ENCODE assay signal across 19 cellular contexts in the genomic region with DNA sequence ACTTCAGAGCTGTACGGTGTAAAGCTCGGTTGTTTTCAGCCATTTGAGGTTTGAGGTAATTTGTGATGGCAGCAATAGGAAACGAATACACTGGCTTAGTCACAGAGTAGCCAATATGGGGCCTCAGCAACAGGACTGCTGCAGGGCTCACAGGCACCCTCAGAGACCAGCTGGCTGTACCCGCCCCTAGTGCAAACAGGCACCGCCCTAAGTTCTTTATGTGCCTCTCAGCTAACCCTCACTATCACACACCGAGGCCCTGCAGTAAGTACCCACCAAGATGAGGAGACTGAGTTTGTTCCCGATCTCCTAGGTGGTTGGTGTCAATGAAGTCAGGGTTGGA. TPM values are rescaled to one million over a fixed set of nuclear protein-coding genes. Genes with fewer than 3 reads are reported as not detected.
DNase-seq lines count a peak whose midpoint lies in the region; ATAC-seq and TF ChIP-seq lines count a peak whose summit lies in the region.
"Had no signal": no experiment of that assay in that cellular context is flagged by ENCODE, and none has a peak within 500 bp of the region (broad histone marks: within the 10 kb centered on the region; RNA-seq: fewer than 3 reads in every experiment).

No MANE protein-coding gene starts in this region.

- no peaks in the 10 kb centered on the region for H3K9me3 Mint-ChIP-seq in effector memory CD8-positive, alpha-beta T cell
- H3K9me3 Mint-ChIP-seq in osteocyte (ENCODE audit: unreplicated experiment): no peaks in the 10 kb centered on the region
- H3K9me3 Mint-ChIP-seq: activated naive CD4-positive, alpha-beta T cell treated with anti-CD3 and anti-CD28 coated beads, Interleukin-2, amount 50 U/mL, for 24 hours; activated T-cell treated with anti-CD3 and anti-CD28 coated beads, Interleukin-2, amount 50 U/mL, for 4 hours; naive B cell had no signal

- DNase-seq in NCI-H69 (lab: John Stamatoyannopoulos, UW): peak; percentile 42
- DNase-seq in effector memory CD8-positive, alpha-beta T cell: no peak
- peak; percentile 70 for DNase-seq in osteocyte (ENCODE audit: extremely low spot score, unreplicated experiment)
- no peak for DNase-seq in DMS79 treated with DMSO at 0.1 percent for 48 hours (lab: John Stamatoyannopoulos, UW)
- no peak for DNase-seq in kidney glomerular epithelial cell (lab: John Stamatoyannopoulos, UW)
- DNase-seq: activated CD4-positive, alpha-beta T cell treated with anti-CD3 and anti-CD28 coated beads, Interleukin-2, amount 50 U/mL, for 4 hours; activated T-cell treated with anti-CD3 and anti-CD28 coated beads, Interleukin-2, amount 50 U/mL, for 4 hours; AML-193; heart left ventricle; naive B cell; NCI-H1694 treated with DMSO at 0.1 percent for 48 hours; NCI-H446; stimulated activated naive CD8-positive, alpha-beta T cell treated with anti-CD3 and anti-CD28 coated beads, Interleukin-15, Interleukin-2, amounts not matched to agents 100 U/mL and 50 U/mL, for 24 hours had no signal

- H3K36me3 ChIP-seq in HUES48 (ENCODE audit: control insufficient read depth, insufficient read depth, low read length): no peaks in the 10 kb centered on the region
- H3K36me3 ChIP-seq: heart left ventricle, tibial nerve had no signal

- no peak overlapping the region for H3K9ac ChIP-seq in HUES48 (ENCODE audit: low read depth, low read length)

- peak; percentile 26 for ATAC-seq in effector memory CD8-positive, alpha-beta T cell (replicated peaks)
- ATAC-seq in GM18517 (IDR thresholded peaks at IDR 0.05; ENCODE audit: unreplicated experiment): no peak
- ATAC-seq: activated T-cell treated with anti-CD3 and anti-CD28 coated beads, Interleukin-2, amount 50 U/mL, for 4 hours; heart left ventricle; Right ventricle myocardium inferior; stimulated activated naive CD8-positive, alpha-beta T cell treated with anti-CD3 and anti-CD28 coated beads, Interleukin-15, Interleukin-2, amounts not matched to agents 100 U/mL and 50 U/mL, for 24 hours had no signal

- no peak overlapping the region for H3K4me3 ChIP-seq in HUES48 (ENCODE audit: low read depth, low read length)
- H3K4me3 ChIP-seq: heart left ventricle, tibial nerve had no signal

- no peaks in the 10 kb centered on the region for H3K9me3 ChIP-seq in HUES48 (ENCODE audit: control insufficient read depth, insufficient read depth, low read length)
- H3K9me3 ChIP-seq: heart left ventricle, tibial nerve had no signal

- H3K4me3 Mint-ChIP-seq in effector memory CD8-positive, alpha-beta T cell: no peak overlapping the region
- no peak overlapping the region for H3K4me3 Mint-ChIP-seq in osteocyte (ENCODE audit: unreplicated experiment)
- H3K4me3 Mint-ChIP-seq: activated naive CD4-positive, alpha-beta T cell treated with anti-CD3 and anti-CD28 coated beads, Interleukin-2, amount 50 U/mL, for 24 hours; activated T-cell treated with anti-CD3 and anti-CD28 coated beads, Interleukin-2, amount 50 U/mL, for 4 hours; naive B cell had no signal

- peak overlapping the region; percentile 28 for H3K27ac ChIP-seq in HUES48 (ENCODE audit: low read depth, low read length)
- H3K27ac ChIP-seq: heart left ventricle, tibial nerve had no signal

- peaks cover 16 to 43% of the 10 kb centered on the region in 2 donors for H3K4me1 Mint-ChIP-seq in effector memory CD8-positive, alpha-beta T cell (ENCODE audit: low read depth in 2 of 2)
- peaks cover 3% of the 10 kb centered on the region for H3K4me1 Mint-ChIP-seq in osteocyte (ENCODE audit: unreplicated experiment)

- H3K27me3 ChIP-seq in HUES48 (ENCODE audit: control insufficient read depth, insufficient read depth, low read length): no peaks in the 10 kb centered on the region
- H3K27me3 ChIP-seq: heart left ventricle, tibial nerve had no signal

- H3K4me1 ChIP-seq in HUES48 (ENCODE audit: control insufficient read depth, insufficient read depth, low read length): peaks cover 35% of the 10 kb centered on the region

- H3K27ac Mint-ChIP-seq in effector memory CD8-positive, alpha-beta T cell: peak overlapping the region in 1 of 2 donors; percentile 85
- no peak overlapping the region for H3K27ac Mint-ChIP-seq in osteocyte (ENCODE audit: unreplicated experiment)
- H3K27ac Mint-ChIP-seq: activated naive CD4-positive, alpha-beta T cell treated with anti-CD3 and anti-CD28 coated beads, Interleukin-2, amount 50 U/mL, for 24 hours had no signal

- H3K27me3 Mint-ChIP-seq in effector memory CD8-positive, alpha-beta T cell: no peaks in the 10 kb centered on the region
- H3K27me3 Mint-ChIP-seq in osteocyte (ENCODE audit: unreplicated experiment): peaks cover 11% of the 10 kb centered on the region
- H3K27me3 Mint-ChIP-seq: activated naive CD4-positive, alpha-beta T cell treated with anti-CD3 and anti-CD28 coated beads, Interleukin-2, amount 50 U/mL, for 24 hours; naive B cell had no signal

- no peaks in the 10 kb centered on the region for H3K36me3 Mint-ChIP-seq in effector memory CD8-positive, alpha-beta T cell (ENCODE audit: insufficient read depth)
- no peaks in the 10 kb centered on the region for H3K36me3 Mint-ChIP-seq in osteocyte (ENCODE audit: unreplicated experiment)
- H3K36me3 Mint-ChIP-seq: activated naive CD4-positive, alpha-beta T cell treated with anti-CD3 and anti-CD28 coated beads, Interleukin-2, amount 50 U/mL, for 24 hours; naive B cell had no signal

- no peak for TF ChIP-seq CTCF in osteocyte (IDR thresholded peaks at IDR 0.05)

RNA-seq across cellular contexts. Expression of a gene that starts 11.2 kb away (rescaled TPM):
- 0.34 and 0.48 TPM in 2 replicates for total RNA-seq in osteocyte
- total RNA-seq: MCF 10A had no signal

RNA-seq across cellular contexts. Expression of a gene that starts 57.1 kb away (rescaled TPM):
- total RNA-seq in osteocyte: 90.2 and 93.1 TPM in 2 replicates

Comparison
In these comparisons a context has a peak if more than half of its experiments do, and no peak if none do; other contexts are left out.
1. DNase-seq: peak in NCI-H69 (single experiment) and osteocyte (single experiment); none in effector memory CD8-positive, alpha-beta T cell (0 of 3), DMS79 treated with DMSO at 0.1 percent for 48 hours (single experiment) and kidney glomerular epithelial cell (single experiment).